Comparison of ENCODE assay signal across 11 cellular contexts in genomic region chr22:46996595-46997310, GRCh38.
DNase-seq lines count a peak whose midpoint lies in the region; ATAC-seq, FAIRE-seq and TF ChIP-seq lines count a peak whose summit lies in the region.
"Had no signal": no experiment of that assay in that cellular context is flagged by ENCODE, and none has a peak within 500 bp of the region (broad histone marks: within the 10 kb centered on the region; RNA-seq: fewer than 3 reads in every experiment).

No MANE protein-coding gene starts in this region.

- H3K27ac ChIP-seq in MM.1S (ENCODE audit: low read length) (no peak overlapping the region), endothelial cell of umbilical vein (ENCODE audit: insufficient read depth, low read depth, low read length) (no peak overlapping the region), sigmoid colon (no peak overlapping the region)
- H3K27ac ChIP-seq: GM23248 had no signal

- H3K4me1 Mint-ChIP-seq in activated naive CD4-positive, alpha-beta T cell treated with anti-CD3 and anti-CD28 coated beads, Interleukin-2, amount 10 ng/mL, durations not matched to agents 7 days and 5 days: peaks cover 12% of the 10 kb centered on the region

- H3K4me1 ChIP-seq in MM.1S (ENCODE audit: low read length): peaks cover 8% of the 10 kb centered on the region; the same call in 1 of the 2 replicates
- H3K4me1 ChIP-seq in endothelial cell of umbilical vein (ENCODE audit: control insufficient read depth, extremely low read depth, insufficient read depth, low read length): no peaks in the 10 kb centered on the region
- H3K4me1 ChIP-seq in sigmoid colon: peaks cover 0 to 5% (median 2%) of the 10 kb centered on the region in 4 donors

- TF ChIP-seq POLR2A in endothelial cell of umbilical vein (IDR thresholded peaks at IDR 0.05; ENCODE audit: low read depth, low read length): no peak
- TF ChIP-seq POLR2A in sigmoid colon (IDR thresholded peaks at IDR 0.05): no peak

- WGBS in sigmoid colon, 2 donors: 91 to 95% methylated on average over 11 of the region's 11 CpGs

- H3K9me2 ChIP-seq in MM.1S (replicated peaks; ENCODE audit: insufficient read depth, low read length): no peaks in the 10 kb centered on the region

- H2AFZ ChIP-seq in MM.1S (ENCODE audit: low read length): no peak overlapping the region
- H2AFZ ChIP-seq in endothelial cell of umbilical vein (ENCODE audit: low read depth, low read length): no peak overlapping the region
- H2AFZ ChIP-seq: GM23248 had no signal

- H3K36me3 ChIP-seq in MM.1S (replicated peaks; ENCODE audit: insufficient read depth, low read length) (no peaks in the 10 kb centered on the region), endothelial cell of umbilical vein (ENCODE audit: control insufficient read depth in 2 of 2, extremely low read depth in 1 of 2, insufficient read depth in 2 of 2, low read length in 2 of 2) (no peaks in the 10 kb centered on the region), sigmoid colon (no peaks in the 10 kb centered on the region)

- ATAC-seq in GM18907 (IDR thresholded peaks at IDR 0.05; ENCODE audit: unreplicated experiment): no peak

- no peaks in the 10 kb centered on the region for H3K9me1 ChIP-seq in endothelial cell of umbilical vein (replicated peaks; ENCODE audit: control insufficient read depth, extremely low read depth, insufficient read depth, low read length)

- H3K4me3 ChIP-seq in MM.1S (ENCODE audit: low read length): no peak overlapping the region
- H3K4me3 ChIP-seq in endothelial cell of umbilical vein (replicated peaks in 1 of 3; ENCODE audit: insufficient read depth in 1 of 3, low read depth in 1 of 3, low read length in 3 of 3): no peak overlapping the region
- H3K4me3 ChIP-seq in sigmoid colon: no peak overlapping the region
- H3K4me3 ChIP-seq: GM23248 had no signal

- H3K9me3 ChIP-seq in MM.1S (replicated peaks; ENCODE audit: insufficient read depth, low read length) (no peaks in the 10 kb centered on the region), endothelial cell of umbilical vein (replicated peaks; ENCODE audit: control insufficient read depth, insufficient read depth, low read length) (no peaks in the 10 kb centered on the region), sigmoid colon (no peaks in the 10 kb centered on the region)

- H3K4me2 ChIP-seq in MM.1S (ENCODE audit: low read depth, low read length) (no peak overlapping the region), endothelial cell of umbilical vein (ENCODE audit: insufficient read depth, low read length) (no peak overlapping the region)

- dilution Hi-C loops in endothelial cell of umbilical vein (cut with MboI; ENCODE audit: extremely low pct_ligation_motif_present, low sequenced_read_pairs): no loop called here

- H4K20me1 ChIP-seq in MM.1S (ENCODE audit: insufficient read depth, low read length): no peaks in the 10 kb centered on the region
- no peaks in the 10 kb centered on the region for H4K20me1 ChIP-seq in endothelial cell of umbilical vein (replicated peaks; ENCODE audit: control insufficient read depth, extremely low read depth, insufficient read depth, low read length)

- no peak overlapping the region for H3K4me3 Mint-ChIP-seq in activated naive CD4-positive, alpha-beta T cell treated with anti-CD3 and anti-CD28 coated beads, Interleukin-2, amount 10 ng/mL, durations not matched to agents 7 days and 5 days
- H3K4me3 Mint-ChIP-seq: CD4-positive, alpha-beta T cell had no signal

- H3K9me3 Mint-ChIP-seq in activated naive CD4-positive, alpha-beta T cell treated with anti-CD3 and anti-CD28 coated beads, Interleukin-2, amount 10 ng/mL, durations not matched to agents 7 days and 5 days: no peaks in the 10 kb centered on the region
- H3K9me3 Mint-ChIP-seq: CD4-positive, alpha-beta T cell had no signal

- no TSS peak for BruUV-seq in endothelial cell of umbilical vein (replicated peaks; lab: Mats Ljungman, UMichigan)

- peaks cover 9% of the 10 kb centered on the region; the same call in 1 of the 2 replicates for H3F3A ChIP-seq in MM.1S (ENCODE audit: insufficient read depth, low read length)

- H3K27me3 ChIP-seq in MM.1S (replicated peaks; ENCODE audit: insufficient read depth, low read length) (no peaks in the 10 kb centered on the region), endothelial cell of umbilical vein (ENCODE audit: control insufficient read depth in 2 of 2, insufficient read depth in 2 of 2, low read length in 2 of 2) (no peaks in the 10 kb centered on the region), sigmoid colon (no peaks in the 10 kb centered on the region)

- intact Hi-C loops in endothelial cell of umbilical vein (cut with micrococcal nuclease): loop anchor here (5.0 kb wide), 1 partner anchor 149 kb away; no protein-coding TSS in a partner anchor
- intact Hi-C loops in sigmoid colon (cut with DNase I): no loop called here

- TF ChIP-seq CTCF in MM.1S (IDR thresholded peaks at IDR 0.05; ENCODE audit: low read length) (0 out of 2 replicates have a peak, but pooled peaks have one; percentile 7), endothelial cell of umbilical vein (IDR thresholded peaks at IDR 0.05; ENCODE audit: extremely low read depth in 1 of 2, insufficient read depth in 1 of 2, low read depth in 1 of 2, low read length in 2 of 2) (peak in 1 of 2 donors; percentile 32), sigmoid colon (IDR thresholded peaks at IDR 0.05) (no peak)

- no peak for TF ChIP-seq EP300 in sigmoid colon (IDR thresholded peaks at IDR 0.05)

- no peak overlapping the region for H3K9ac ChIP-seq in MM.1S (ENCODE audit: low read length)
- no peak overlapping the region for H3K9ac ChIP-seq in endothelial cell of umbilical vein (replicated peaks; ENCODE audit: extremely low read depth, insufficient read depth, low read length)
- H3K9ac ChIP-seq: GM23248 had no signal

- DNase-seq in activated naive CD4-positive, alpha-beta T cell treated with anti-CD3 and anti-CD28 coated beads, Interleukin-2, amount 10 ng/mL, durations not matched to agents 7 days and 5 days: no peak
- no peak for DNase-seq in activated naive CD4-positive, alpha-beta T cell treated with Interleukin-2 at 50 U/mL for 16 hours
- DNase-seq in MM.1S: no peak
- DNase-seq in endothelial cell of umbilical vein (ENCODE audit: low read depth, low spot score): peak; percentile 9
- DNase-seq in sigmoid colon: peak; percentile 24
- DNase-seq in activated CD4-positive, alpha-beta T cell treated with anti-CD3 and anti-CD28 coated beads for 4 hours: no peak
- DNase-seq in NCI-H2171 (lab: John Stamatoyannopoulos, UW): no peak
- DNase-seq: CD4-positive, alpha-beta T cell; GM23248; NCI-H2081 treated with DMSO at 0.1 percent for 48 hours had no signal

- FAIRE-seq in endothelial cell of umbilical vein (lab: Jason Lieb, UNC): peak; percentile 38

- no peaks in the 10 kb centered on the region for H3K79me2 ChIP-seq in MM.1S (ENCODE audit: low read length)
- no peaks in the 10 kb centered on the region for H3K79me2 ChIP-seq in endothelial cell of umbilical vein (ENCODE audit: control insufficient read depth, insufficient read depth, low read length)

- CTCF ChIA-PET in activated naive CD4-positive, alpha-beta T cell treated with anti-CD3 and anti-CD28 coated beads, Interleukin-2, amount 10 ng/mL, durations not matched to agents 7 days and 5 days (lab: Charles Lee): no interaction called here
- CTCF ChIA-PET in endothelial cell of umbilical vein (lab: Charles Lee): interaction anchor here (0.9 to 2.4 kb wide), 6 partner anchors 10 to 198 kb away, joined by 3 to 28 read pairs (median 4); no protein-coding TSS in a partner anchor

- H3K27me3 Mint-ChIP-seq in activated naive CD4-positive, alpha-beta T cell treated with anti-CD3 and anti-CD28 coated beads, Interleukin-2, amount 10 ng/mL, durations not matched to agents 7 days and 5 days: no peaks in the 10 kb centered on the region
- H3K27me3 Mint-ChIP-seq: CD4-positive, alpha-beta T cell had no signal

- POLR2A ChIA-PET in endothelial cell of umbilical vein (lab: Charles Lee): no interaction called here

- peaks cover 4% of the 10 kb centered on the region for H3K36me3 Mint-ChIP-seq in activated naive CD4-positive, alpha-beta T cell treated with anti-CD3 and anti-CD28 coated beads, Interleukin-2, amount 10 ng/mL, durations not matched to agents 7 days and 5 days

- peak overlapping the region; percentile 67 for H3K27ac Mint-ChIP-seq in activated naive CD4-positive, alpha-beta T cell treated with anti-CD3 and anti-CD28 coated beads, Interleukin-2, amount 10 ng/mL, durations not matched to agents 7 days and 5 days
- H3K27ac Mint-ChIP-seq: CD4-positive, alpha-beta T cell had no signal

TF ChIP-seq in endothelial cell of umbilical vein, 7 proteins besides CTCF, POLR2A, EP300 and RAD21:
- TF ChIP-seq POLR2AphosphoS5 (IDR thresholded peaks at IDR 0.05; ENCODE audit: insufficient read depth, low read depth, low read length) (no peak), FOS (IDR thresholded peaks at IDR 0.05; ENCODE audit: borderline replicate concordance, insufficient read depth, low read length) (no peak), EZH2 (IDR thresholded peaks at IDR 0.05; ENCODE audit: borderline replicate concordance, low read depth, low read length, severe bottlenecking) (no peak), MAX (IDR thresholded peaks at IDR 0.05; ENCODE audit: insufficient read depth, insufficient read length) (no peak), GATA2 (IDR thresholded peaks at IDR 0.05; ENCODE audit: insufficient read depth, insufficient read length, low read depth, low read length) (no peak), JUN (IDR thresholded peaks at IDR 0.05; ENCODE audit: borderline replicate concordance, insufficient read depth, insufficient read length, low read depth) (no peak), MYC (IDR thresholded peaks at IDR 0.05; ENCODE audit: low read depth, low read length) (no peak)

Comparison
In these comparisons a context has a peak if more than half of its experiments do, and no peak if none do; other contexts are left out.
1. DNase-seq: peak in endothelial cell of umbilical vein (single experiment) and sigmoid colon (single experiment); none in activated naive CD4-positive, alpha-beta T cell treated with anti-CD3 and anti-CD28 coated beads, Interleukin-2, amount 10 ng/mL, durations not matched to agents 7 days and 5 days (single experiment), activated naive CD4-positive, alpha-beta T cell treated with Interleukin-2 at 50 U/mL for 16 hours (single experiment), MM.1S (single experiment), activated CD4-positive, alpha-beta T cell treated with anti-CD3 and anti-CD28 coated beads for 4 hours (0 of 2) and NCI-H2171 (single experiment).